24 cellular contexts compared by ENCODE assay signal in the genomic region with DNA sequence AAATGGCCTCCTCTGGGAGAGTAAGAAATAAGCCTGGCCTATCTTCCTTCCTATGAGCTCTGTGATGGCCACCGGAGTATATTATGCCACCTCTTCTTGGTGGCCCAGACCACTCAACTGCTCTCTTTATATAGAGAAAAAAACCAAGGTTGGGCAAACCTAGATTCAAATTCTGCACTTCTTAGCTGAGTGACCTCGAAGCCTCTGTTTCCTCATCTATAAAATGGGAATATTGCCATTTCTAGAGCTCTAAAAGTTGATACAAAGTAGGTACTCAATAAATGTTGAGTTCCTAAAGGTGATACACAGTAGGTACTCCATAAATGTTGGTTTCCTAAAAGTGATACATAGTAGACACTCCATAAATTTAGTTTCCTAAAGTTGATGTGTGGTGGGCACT.
"Had no signal": no experiment of that assay in that cellular context is flagged by ENCODE, and none has a peak within 500 bp of the region (broad histone marks: within the 10 kb centered on the region; RNA-seq: fewer than 3 reads in every experiment).

No MANE protein-coding gene starts in this region.

- H2AFZ ChIP-seq: hepatocyte had no signal

- H3K27me3 ChIP-seq: hepatocyte, pancreas, sigmoid colon, spleen, suprapubic skin, tibial artery, upper lobe of right lung had no signal

- H3K4me3 ChIP-seq: hepatocyte, left ventricle myocardium inferior, lung, mucosa of descending colon, pancreas, prostate gland, sigmoid colon, spleen, suprapubic skin, thoracic aorta, tibial artery, upper lobe of right lung had no signal

- H3K36me3 ChIP-seq: left ventricle myocardium inferior, pancreas, prostate gland, sigmoid colon, suprapubic skin, thoracic aorta, tibial artery, upper lobe of right lung had no signal

- ATAC-seq: mucosa of descending colon; naive thymus-derived CD4-positive, alpha-beta T cell; natural killer cell treated with Interleukin-12 subunit alpha and Interleukin-12 subunit beta and Interleukin-15 and Interleukin-18, amount 100 ng/mL, for 72 hours; pancreas; right cardiac atrium; stimulated activated effector memory CD8-positive, alpha-beta T cell treated with anti-CD3 and anti-CD28 coated beads, Interleukin-12 subunit alpha, Interleukin-12 subunit beta, amount 100 ng/mL, for 72 hours; upper lobe of right lung had no signal

- DNase-seq: left ventricle myocardium inferior; midbrain; mucosa of descending colon; naive thymus-derived CD4-positive, alpha-beta T cell; pancreas; posterior cingulate gyrus; retina; right cardiac atrium; sigmoid colon; small intestine; spleen; stimulated activated CD4-positive, alpha-beta T cell treated with anti-CD3 and anti-CD28 coated beads, Interleukin-4, amount 100 ng/mL, for 24 hours; stimulated activated naive CD4-positive, alpha-beta T cell; tibial artery; trophoblast cell; upper lobe of right lung had no signal

- H3K79me2 ChIP-seq: hepatocyte had no signal

- H3K27ac ChIP-seq: hepatocyte, left ventricle myocardium inferior, pancreas, sigmoid colon, spleen, suprapubic skin, thoracic aorta, tibial artery, upper lobe of right lung had no signal

- FAIRE-seq: pancreas, small intestine, urothelium cell line had no signal

- H3K4me1 ChIP-seq: pancreas, upper lobe of right lung had no signal

- H3K9me3 ChIP-seq: left ventricle myocardium inferior, mucosa of descending colon, pancreas, prostate gland, sigmoid colon, spleen, suprapubic skin, thoracic aorta, tibial artery, upper lobe of right lung had no signal

- H3K4me2 ChIP-seq: hepatocyte had no signal
